28 cellular contexts compared by ENCODE assay signal in the genomic region with DNA sequence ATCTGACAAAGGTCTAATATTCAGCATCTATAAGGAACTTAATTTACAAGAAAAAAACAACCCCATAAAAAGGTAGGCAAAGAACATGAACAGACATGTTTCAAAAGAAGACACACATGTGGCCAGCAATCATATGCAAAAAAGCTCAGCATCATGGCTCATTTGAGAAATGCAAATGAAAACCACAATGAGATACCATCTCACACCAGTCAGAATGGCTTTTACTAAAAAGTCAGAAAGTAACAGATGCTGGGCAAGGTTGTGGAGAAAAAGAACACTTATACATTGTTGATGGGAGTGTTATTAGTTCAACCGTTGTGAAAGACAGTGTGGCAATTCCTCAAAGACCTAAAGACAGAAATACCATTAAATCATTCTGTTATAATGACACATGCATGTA.
DNase-seq lines count a peak whose midpoint lies in the region; ATAC-seq, FAIRE-seq and TF ChIP-seq lines count a peak whose summit lies in the region.
"Had no signal": no experiment of that assay in that cellular context is flagged by ENCODE, and none has a peak within 500 bp of the region (broad histone marks: within the 10 kb centered on the region; RNA-seq: fewer than 3 reads in every experiment).

No MANE protein-coding gene starts in this region.

- no peaks in the 10 kb centered on the region for H3K4me1 ChIP-seq in ovary (ENCODE audit: insufficient read depth)
- H3K4me1 ChIP-seq: A549; BLaER1 treated with 17β-estradiol and CSF1 and Interleukin-3, amounts not matched to agents 10 nM and 100 nM had no signal

- H3K27me3 ChIP-seq in bronchial epithelial cell (ENCODE audit: control insufficient read depth, insufficient read depth, low read length) (no peaks in the 10 kb centered on the region), ovary (no peaks in the 10 kb centered on the region)
- H3K27me3 ChIP-seq: BLaER1 treated with 17β-estradiol and CSF1 and Interleukin-3, amounts not matched to agents 10 nM and 100 nM had no signal

- DNase-seq in bronchial epithelial cell (ENCODE audit: low read depth) (peak; percentile 8), ovary (no peak), urothelium cell line (ENCODE audit: low spot score) (no peak), Right ventricle myocardium inferior (ENCODE audit: missing footprints) (no peak), SIG-M5 (lab: John Stamatoyannopoulos, UW) (no peak)
- DNase-seq: AML-193; CD4-positive, alpha-beta memory T cell; COR-L47; DMS79; EL; GDM1; H7; NCI-H1092; NCI-H1417 treated with DMSO at 0.1 percent for 48 hours; NCI-H1694 treated with DMSO at 0.1 percent for 48 hours; NCI-H2081 treated with DMSO at 0.1 percent for 48 hours; NCI-H524; NCI-H82; NK-92 treated with Interleukin-12 subunit alpha and Interleukin-12 subunit beta, amount 100 ng/mL, for 24 hours; PC-9; Right ventricle myocardium superior; T-cell had no signal

- no peaks in the 10 kb centered on the region for H3K9me3 ChIP-seq in ovary
- H3K9me3 ChIP-seq: A549; BLaER1 treated with 17β-estradiol and CSF1 and Interleukin-3, amounts not matched to agents 10 nM and 100 nM had no signal

- ATAC-seq in GM18520 (IDR thresholded peaks at IDR 0.05; ENCODE audit: unreplicated experiment): peak; percentile 67
- peak; percentile 54 for ATAC-seq in GM19463 (IDR thresholded peaks at IDR 0.05; ENCODE audit: unreplicated experiment)
- peak; percentile 59 for ATAC-seq in HG03432 (IDR thresholded peaks at IDR 0.05; ENCODE audit: unreplicated experiment)
- ATAC-seq in Right ventricle myocardium inferior: no peak
- ATAC-seq: A549, T-cell had no signal

- FAIRE-seq in bronchial epithelial cell (lab: Jason Lieb, UNC): no peak
- no peak for FAIRE-seq in urothelium cell line (lab: Jason Lieb, UNC)
- FAIRE-seq: A549, GM12891 had no signal

- no peaks in the 10 kb centered on the region for H3K36me3 ChIP-seq in bronchial epithelial cell (ENCODE audit: control insufficient read depth, insufficient read depth, low read length)
- H3K36me3 ChIP-seq in ovary: no peaks in the 10 kb centered on the region
- H3K36me3 ChIP-seq: BLaER1 treated with 17β-estradiol and CSF1 and Interleukin-3, amounts not matched to agents 10 nM and 100 nM had no signal

- no peak for TF ChIP-seq EP300 in ovary (IDR thresholded peaks at IDR 0.05)

- H3K4me3 ChIP-seq in bronchial epithelial cell (ENCODE audit: low read depth, low read length) (no peak overlapping the region), ovary (no peak overlapping the region)
- H3K4me3 ChIP-seq: A549; BLaER1 treated with 17β-estradiol and CSF1 and Interleukin-3, amounts not matched to agents 10 nM and 100 nM; PC-9 had no signal

- no peak for TF ChIP-seq POLR2A in ovary (IDR thresholded peaks at IDR 0.05)

- intact Hi-C loops in ovary (cut with DNase I): no loop called here
- intact Hi-C loops in Right ventricle myocardium inferior (cut with DNase I): no loop called here

- 61 to 79% (median 74%) methylated on average over 1 of the region's 1 CpG for WGBS in ovary, 3 donors

- H3K27ac ChIP-seq in ovary: no peak overlapping the region
- H3K27ac ChIP-seq: A549; BLaER1 treated with 17β-estradiol and CSF1 and Interleukin-3, amounts not matched to agents 10 nM and 100 nM; PC-9 had no signal

- TF ChIP-seq CTCF in bronchial epithelial cell (IDR thresholded peaks at IDR 0.05; ENCODE audit: insufficient read depth, low read length, severe bottlenecking): no peak
- no peak for TF ChIP-seq CTCF in ovary (IDR thresholded peaks at IDR 0.05)
